In the genomic region with DNA sequence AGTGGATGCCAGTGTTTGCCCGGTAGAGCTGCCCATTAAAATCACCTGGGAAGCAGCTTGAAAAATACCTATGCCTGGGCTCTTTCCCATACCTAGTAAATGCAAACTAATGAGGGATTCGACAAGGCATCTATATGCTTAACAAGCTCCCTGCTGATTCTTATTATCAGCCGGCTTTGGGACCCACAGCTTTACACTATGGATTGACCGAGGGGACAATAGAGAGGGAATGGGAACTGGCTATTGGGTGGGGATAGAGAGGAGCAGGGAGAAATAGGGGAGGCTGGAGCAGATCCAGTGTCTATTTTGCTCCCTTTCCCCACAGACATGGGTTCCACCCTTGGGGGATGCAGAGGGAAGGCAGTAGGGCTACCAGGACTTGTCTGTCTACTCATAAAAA, we compare ENCODE assay signal across 20 cellular contexts.
"Had no signal": no experiment of that assay in that cellular context is flagged by ENCODE, and none has a peak within 500 bp of the region (broad histone marks: within the 10 kb centered on the region; RNA-seq: fewer than 3 reads in every experiment).

No MANE protein-coding gene starts in this region.

- H3K9me3 ChIP-seq: esophagus squamous epithelium, right atrium auricular region, uterus had no signal

- H3K36me3 ChIP-seq: esophagus squamous epithelium, right atrium auricular region, uterus had no signal

- H3K27me3 ChIP-seq: esophagus squamous epithelium, right atrium auricular region, uterus had no signal

- DNase-seq: activated CD4-positive, alpha-beta T cell treated with anti-CD3 and anti-CD28 coated beads for 1 hour; activated CD4-positive, alpha-beta T cell treated with anti-CD3 and anti-CD28 coated beads, Interleukin-2, amount 10 ng/mL, durations not matched to agents 7 days and 5 days; activated CD8-positive, alpha-beta T cell treated with anti-CD3 and anti-CD28 coated beads for 36 hours; activated naive CD8-positive, alpha-beta T cell treated with anti-CD3 and anti-CD28 coated beads, Interleukin-2, amount 50 U/mL, for 24 hours; activated T-cell treated with anti-CD3 and anti-CD28 coated beads, Interleukin-2, amount 50 U/mL, for 4 hours; amygdala; esophagus squamous epithelium; foreskin melanocyte; left cardiac atrium; mammary epithelial cell; naive thymus-derived CD4-positive, alpha-beta T cell; stimulated activated CD4-positive, alpha-beta T cell treated with anti-CD3 and anti-CD28 coated beads, Interleukin-1b, Interleukin-23, amount 100 ng/mL, for 48 hours; stimulated activated CD4-positive, alpha-beta T cell treated with anti-CD3 and anti-CD28 coated beads, Interleukin-4, amount 100 ng/mL, for 4 hours; stimulated activated CD8-positive, alpha-beta memory T cell treated with anti-CD3 and anti-CD28 coated beads, Interleukin-4, amount 100 ng/mL, for 48 hours; stimulated activated naive CD8-positive, alpha-beta T cell treated with anti-CD3 and anti-CD28 coated beads, Interleukin-15, amount 100 ng/mL, for 72 hours; substantia nigra; uterus had no signal

- H3K27ac ChIP-seq: esophagus squamous epithelium, right atrium auricular region, uterus had no signal

- ATAC-seq: activated CD8-positive, alpha-beta T cell treated with anti-CD3 and anti-CD28 coated beads for 36 hours; activated naive CD8-positive, alpha-beta T cell treated with anti-CD3 and anti-CD28 coated beads, Interleukin-2, amount 50 U/mL, for 24 hours; activated T-cell treated with anti-CD3 and anti-CD28 coated beads, Interleukin-2, amount 50 U/mL, for 4 hours; left cardiac atrium; naive thymus-derived CD4-positive, alpha-beta T cell; stimulated activated memory B cell treated with anti-CD40 and anti-IgM and Interleukin-4, amounts not matched to agents 10 μg/mL and 1 μg/mL and 100 μg/mL, for 72 hours; stimulated activated naive CD8-positive, alpha-beta T cell treated with anti-CD3 and anti-CD28 coated beads, Interleukin-15, amount 100 ng/mL, for 72 hours had no signal

- H3K4me3 ChIP-seq: esophagus squamous epithelium, right atrium auricular region, smooth muscle cell, uterus had no signal

- H3K4me1 ChIP-seq: esophagus squamous epithelium, right atrium auricular region, uterus had no signal
